Comparison of ENCODE assay signal across 9 cellular contexts in the genomic region with DNA sequence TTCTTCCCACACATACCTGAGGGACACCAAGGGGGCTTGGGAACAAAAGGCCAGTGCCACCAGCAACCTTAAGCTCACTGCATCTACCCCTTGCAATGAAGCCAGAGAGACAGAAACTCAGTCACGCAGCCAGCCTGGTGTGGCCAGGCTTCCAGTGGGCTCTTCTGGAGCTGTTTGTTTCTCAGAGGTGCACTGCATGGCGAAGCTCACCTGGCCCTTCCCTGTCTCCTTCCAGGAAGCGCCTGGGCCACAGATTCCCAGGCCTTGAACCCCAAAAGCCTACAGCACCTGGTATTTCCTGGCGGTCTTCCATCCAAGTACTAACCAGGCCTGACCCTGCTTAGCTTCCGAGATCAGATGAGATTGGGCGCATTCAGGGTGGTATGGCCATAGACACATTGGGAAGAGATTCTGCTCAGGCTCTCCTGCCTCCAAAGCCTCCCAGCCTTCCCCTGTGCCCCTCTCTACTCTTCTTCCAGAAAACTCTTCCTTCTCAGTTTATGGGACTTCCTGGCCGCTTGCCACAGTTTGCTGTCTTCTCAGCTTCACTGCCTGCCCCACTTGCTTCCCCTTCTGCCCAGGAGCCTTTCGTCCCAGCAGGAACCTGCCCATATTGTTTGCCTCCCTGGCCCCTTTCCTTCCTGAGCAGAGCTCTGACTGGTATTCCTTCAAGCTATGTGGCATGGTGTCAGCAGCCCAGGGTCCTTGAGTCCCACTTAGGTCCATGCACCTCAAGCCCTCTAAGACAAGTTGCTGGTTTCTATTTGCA. TPM values are rescaled to one million over a fixed set of nuclear protein-coding genes. Genes with fewer than 3 reads are reported as not detected.
DNase-seq lines count a peak whose midpoint lies in the region; TF ChIP-seq lines count a peak whose summit lies in the region.
"Had no signal": no experiment of that assay in that cellular context is flagged by ENCODE, and none has a peak within 500 bp of the region (broad histone marks: within the 10 kb centered on the region; RNA-seq: fewer than 3 reads in every experiment).

No MANE protein-coding gene starts in this region.

- H3K27ac Mint-ChIP-seq in CD14-positive monocyte: peak overlapping the region in 4 of 7 donors; percentile 21 to 68 (median 50)
- peak overlapping the region; percentile 63 for H3K27ac Mint-ChIP-seq in nephron progenitor cell

- intact Hi-C loops in CD14-positive monocyte (cut with micrococcal nuclease): loop anchor here in 1 of 2 donors (2.0 kb wide), 1 partner anchor 31 kb away; no protein-coding TSS in a partner anchor

- H3K4me3 Mint-ChIP-seq in CD14-positive monocyte (peak overlapping the region; percentile 49 to 94), nephron progenitor cell (peak overlapping the region; percentile 34)

- H3K27ac ChIP-seq in coronary artery: peak overlapping the region; percentile 61 to 91

- DNase-seq in CD14-positive monocyte (ENCODE audit: low spot score) (no peak), LNCaP clone FGC (ENCODE audit: low read depth) (peak; percentile 75), coronary artery (ENCODE audit: low spot score) (no peak), nephron progenitor cell (no peak), DMS 273 (lab: John Stamatoyannopoulos, UW; ENCODE audit: unreplicated experiment) (no peak), MV-4-11 (lab: John Stamatoyannopoulos, UW) (no peak), NCI-H510A treated with DMSO at 0.1 percent for 48 hours (lab: John Stamatoyannopoulos, UW) (no peak)
- no peak for DNase-seq in stimulated activated CD4-positive, alpha-beta T cell treated with anti-CD3 and anti-CD28 coated beads, Interleukin-15, amount 100 ng/mL, for 24 hours
- DNase-seq: stimulated activated naive B cell treated with anti-CD40 and anti-IgM and Interleukin-4, amounts not matched to agents 10 μg/mL and 1 μg/mL and 100 μg/mL, for 72 hours had no signal

- H3K36me3 Mint-ChIP-seq in CD14-positive monocyte: peaks cover 15 to 20% of the 10 kb centered on the region in 2 donors
- H3K36me3 Mint-ChIP-seq in nephron progenitor cell (ENCODE audit: low read depth): peaks cover 35% of the 10 kb centered on the region

- peak overlapping the region; percentile 88 for H3K4me3 ChIP-seq in LNCaP clone FGC (ENCODE audit: low read depth, low read length)
- H3K4me3 ChIP-seq in coronary artery: peak overlapping the region; percentile 85

- TF ChIP-seq CTCF in CD14-positive monocyte (IDR thresholded peaks at IDR 0.05): no peak
- no peak for TF ChIP-seq CTCF in LNCaP clone FGC (IDR thresholded peaks at IDR 0.05; ENCODE audit: control insufficient read depth, extremely low read depth, insufficient read depth)
- no peak for TF ChIP-seq CTCF in coronary artery (IDR thresholded peaks at IDR 0.05)
- TF ChIP-seq CTCF in nephron progenitor cell (IDR thresholded peaks at IDR 0.05): no peak

- H3K27me3 Mint-ChIP-seq in CD14-positive monocyte (ENCODE audit: low read depth in 3 of 3) (peaks cover 2 to 14% (median 9%) of the 10 kb centered on the region in 3 donors), nephron progenitor cell (ENCODE audit: low read depth, poor library complexity) (peaks cover 2% of the 10 kb centered on the region)

- H3K4me1 Mint-ChIP-seq in CD14-positive monocyte: peaks cover 51% of the 10 kb centered on the region
- peaks cover 40% of the 10 kb centered on the region for H3K4me1 Mint-ChIP-seq in nephron progenitor cell

- peaks cover 0 to 3% (median 0%) of the 10 kb centered on the region in 7 donors for H3K9me3 Mint-ChIP-seq in CD14-positive monocyte
- H3K9me3 Mint-ChIP-seq in nephron progenitor cell: no peaks in the 10 kb centered on the region

RNA-seq across cellular contexts. Expression of a gene that starts 1.6 kb away (rescaled TPM):
- polyA plus RNA-seq in CD14-positive monocyte: 10 to 100 TPM; 53.4 to 61.2 TPM

RNA-seq across cellular contexts. Expression of a gene that starts 16.4 kb away (rescaled TPM):
- polyA plus RNA-seq in CD14-positive monocyte: not detected

RNA-seq across cellular contexts. Expression of a gene that starts 20.8 kb away (rescaled TPM):
- polyA plus RNA-seq in CD14-positive monocyte: 100 to 1,000 TPM; 625 to 689 TPM

RNA-seq across cellular contexts. Expression of a gene that starts 26.6 kb away (rescaled TPM):
- under 1 TPM; 0.72 to 0.82 TPM for polyA plus RNA-seq in CD14-positive monocyte

RNA-seq across cellular contexts. Expression of a gene that starts 57.0 kb away (rescaled TPM):
- polyA plus RNA-seq in CD14-positive monocyte: not detected
